In genomic region chr13:25224151-25224550, GRCh38 we compare ENCODE assay signal across 16 cellular contexts. TPM values are rescaled to one million over a fixed set of nuclear protein-coding genes. Genes with fewer than 3 reads are reported as not detected.
A peak's percentile ranks its signal among the peaks of the same experiment; 100 is the strongest.
DNase-seq lines count a peak whose midpoint lies in the region; ATAC-seq lines count a peak whose summit lies in the region.
"Had no signal": no experiment of that assay in that cellular context is flagged by ENCODE, and none has a peak within 500 bp of the region (broad histone marks: within the 10 kb centered on the region; RNA-seq: fewer than 3 reads in every experiment).

No MANE protein-coding gene starts in this region.

- ATAC-seq in sciatic nerve (no peak), HG02852 (IDR thresholded peaks at IDR 0.05; ENCODE audit: unreplicated experiment) (no peak)
- ATAC-seq: CD8-positive, alpha-beta T cell had no signal

- DNase-seq in ecto neural progenitor cell (ENCODE audit: low spot score) (peak; percentile 13), mesenteric fat pad (ENCODE audit: low spot score) (peak; percentile 43), sciatic nerve (ENCODE audit: low spot score) (peak; percentile 8), AG08395 (ENCODE audit: low spot score) (no peak)
- DNase-seq in activated CD4-positive, alpha-beta T cell treated with anti-CD3 and anti-CD28 coated beads for 48 hours, result no peak
- DNase-seq: 8988T; ACHN; AML-193; Caco-2; Calu3; CD4-positive, alpha-beta T cell; CD8-positive, alpha-beta T cell; DMS79 treated with DMSO at 0.1 percent for 48 hours; GF-D8 had no signal

- intact Hi-C loops in sciatic nerve (cut with DNase I), result no loop called here

RNA-seq across cellular contexts. Expression of gene AMER2, which starts 52.1 kb away (rescaled TPM):
- total RNA-seq in mesenteric fat pad (0.03 TPM), sciatic nerve (0.04 TPM)
- total RNA-seq: B cell; Caco-2; Calu3; CD4-positive, alpha-beta T cell; CD8-positive, alpha-beta T cell had no signal

Comparison
In these comparisons a context has a peak if more than half of its experiments do, and no peak if none do; other contexts are left out.
1. DNase-seq: peak in ecto neural progenitor cell (single experiment), mesenteric fat pad (single experiment) and sciatic nerve (single experiment); none in activated CD4-positive, alpha-beta T cell treated with anti-CD3 and anti-CD28 coated beads for 48 hours (single experiment) and AG08395 (single experiment).